In the genomic region with DNA sequence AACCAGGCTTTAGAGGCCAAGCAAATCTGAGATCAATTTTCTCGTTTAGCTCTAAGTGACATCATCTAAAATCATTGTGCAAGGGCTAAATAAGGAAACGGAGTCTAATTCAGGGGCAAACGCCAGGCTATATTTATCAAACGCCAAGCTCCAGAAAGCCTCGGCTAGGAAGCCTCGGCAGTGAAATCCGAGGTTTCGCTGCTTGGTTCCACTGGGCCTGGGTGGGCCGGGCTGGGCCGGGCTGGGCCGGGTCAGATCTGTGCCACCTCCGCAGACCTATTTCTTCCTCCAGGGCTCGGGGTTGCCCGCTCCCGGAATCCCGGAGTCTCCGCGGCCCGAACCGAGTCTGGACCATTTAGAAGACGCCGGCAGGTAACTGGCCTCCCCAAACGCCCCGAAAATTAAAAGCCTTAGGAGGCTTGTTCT, we compare ENCODE assay signal across 12 cellular contexts. TPM values are rescaled to one million over a fixed set of nuclear protein-coding genes. Genes with fewer than 3 reads are reported as not detected.
DNase-seq lines count a peak whose midpoint lies in the region; ATAC-seq, FAIRE-seq and TF ChIP-seq lines count a peak whose summit lies in the region.
"Had no signal": no experiment of that assay in that cellular context is flagged by ENCODE, and none has a peak within 500 bp of the region (broad histone marks: within the 10 kb centered on the region; RNA-seq: fewer than 3 reads in every experiment).

No MANE protein-coding gene starts in this region.

- peak overlapping the region; percentile 89 for H3K4me3 Mint-ChIP-seq in Calu3 (ENCODE audit: low read depth, unreplicated experiment)

- no peaks in the 10 kb centered on the region for H3K36me3 ChIP-seq in pancreas

- peaks cover 5 to 86% (median 19%) of the 10 kb centered on the region in 4 donors for H3K27me3 ChIP-seq in pancreas

- no peak overlapping the region for H3K4me3 ChIP-seq in fibroblast of villous mesenchyme (ENCODE audit: low read depth, low read length)
- H3K4me3 ChIP-seq in pancreas, result peak overlapping the region in 1 of 4 donors; percentile 41

- H3K4me1 Mint-ChIP-seq in Calu3 (ENCODE audit: low read depth, unreplicated experiment), result peaks cover 12% of the 10 kb centered on the region

- no peak for FAIRE-seq in pancreas (lab: Jason Lieb, UNC)

- no peak overlapping the region for H3K27ac Mint-ChIP-seq in Calu3 (ENCODE audit: unreplicated experiment)

- H3K9me3 ChIP-seq in pancreas, result no peaks in the 10 kb centered on the region

- CTCF ChIA-PET in Calu3 (lab: Charles Lee), result interaction anchor here (0.5 to 0.7 kb wide), 3 partner anchors 15 to 210 kb away, joined by 3 to 5 read pairs (median 3); no protein-coding TSS in a partner anchor

- no peaks in the 10 kb centered on the region for H3K9me3 Mint-ChIP-seq in Calu3 (ENCODE audit: low read depth, unreplicated experiment)

- DNase-seq in Calu3 (no peak), NCI-H82 (lab: John Stamatoyannopoulos, UW) (peak; percentile 75), fibroblast of villous mesenchyme (ENCODE audit: low read depth) (peak; percentile 9), pancreas (peak in 2 of 6 donors; percentile 52), sciatic nerve (ENCODE audit: low spot score) (no peak), T-helper 1 cell (no peak), Kasumi-1 (lab: John Stamatoyannopoulos, UW) (no peak)
- DNase-seq: central memory CD4-positive, alpha-beta T cell; GOT3; NCI-H1092; SIG-M5 had no signal

- intact Hi-C loops in Calu3 (cut with micrococcal nuclease; ENCODE audit: unreplicated experiment), result no loop called here
- intact Hi-C loops in pancreas (cut with DNase I), result no loop called here
- intact Hi-C loops in sciatic nerve (cut with DNase I), result no loop called here

- TF ChIP-seq CTCF in Calu3 (IDR thresholded peaks at IDR 0.05; ENCODE audit: unreplicated experiment) (no peak), fibroblast of villous mesenchyme (IDR thresholded peaks at IDR 0.05; ENCODE audit: insufficient read depth, low read depth, low read length) (no peak), pancreas (IDR thresholded peaks at IDR 0.05) (no peak)

- peaks cover 52% of the 10 kb centered on the region for H3K27me3 Mint-ChIP-seq in Calu3 (ENCODE audit: unreplicated experiment)

- peaks cover 0 to 18% (median 8%) of the 10 kb centered on the region in 3 donors for H3K4me1 ChIP-seq in pancreas

- BruUV-seq in Calu3 (replicated peaks; lab: Mats Ljungman, UMichigan), result TSS peak; percentile 62

- WGBS in pancreas, 2 donors, result 1 to 4% methylated on average over 24 of the region's 24 CpGs

- ATAC-seq in pancreas (peak; percentile 27 to 57 (median 52)), sciatic nerve (no peak), GM21737 (IDR thresholded peaks at IDR 0.05; ENCODE audit: unreplicated experiment) (no peak)

- H3K27ac ChIP-seq in pancreas, result no peak overlapping the region

- H3K36me3 Mint-ChIP-seq in Calu3 (ENCODE audit: insufficient read depth, unreplicated experiment), result peaks cover 22% of the 10 kb centered on the region

RNA-seq across cellular contexts. Expression of a gene that starts 0.5 kb away (rescaled TPM):
- total RNA-seq in Calu3 (2022) (0.22 TPM in 1 of 2 replicates, not detected in the other), fibroblast of villous mesenchyme (not detected in 2 replicates), pancreas (not detected), sciatic nerve (not detected)
- not detected for polyA plus RNA-seq in pancreas

Comparison
In these comparisons a context has a peak if more than half of its experiments do, and no peak if none do; other contexts are left out.
1. DNase-seq: peak in NCI-H82 (single experiment) and fibroblast of villous mesenchyme (single experiment); none in Calu3 (single experiment), sciatic nerve (single experiment), T-helper 1 cell (0 of 5) and Kasumi-1 (0 of 2).
2. ATAC-seq: peak in pancreas (4 of 4); none in sciatic nerve (single experiment) and GM21737 (single experiment).